15 cellular contexts compared by ENCODE assay signal in genomic region chr13:30752201-30752797, GRCh38. TPM values are rescaled to one million over a fixed set of nuclear protein-coding genes. Genes with fewer than 3 reads are reported as not detected.
DNase-seq lines count a peak whose midpoint lies in the region; ATAC-seq and TF ChIP-seq lines count a peak whose summit lies in the region.
"Had no signal": no experiment of that assay in that cellular context is flagged by ENCODE, and none has a peak within 500 bp of the region (broad histone marks: within the 10 kb centered on the region; RNA-seq: fewer than 3 reads in every experiment).

No MANE protein-coding gene starts in this region.

- peaks cover 4% of the 10 kb centered on the region for H3K27me3 Mint-ChIP-seq in neural progenitor cell (ENCODE audit: insufficient read depth, low read depth)
- no peaks in the 10 kb centered on the region for H3K27me3 Mint-ChIP-seq in activated T-helper 17 cell treated with anti-CD3 and anti-CD28 coated beads, Interleukin-2, amount 50 U/mL, for 72 hours
- H3K27me3 Mint-ChIP-seq: CD4-positive, alpha-beta T cell had no signal

- H3K4me3 ChIP-seq in fibroblast of lung (replicated peaks in 1 of 4; ENCODE audit: control extremely low read depth in 1 of 4, insufficient read depth in 1 of 4, low read depth in 3 of 4, low read length in 4 of 4) (no peak overlapping the region), neural progenitor cell (no peak overlapping the region), sigmoid colon (no peak overlapping the region)
- H3K4me3 ChIP-seq: colonic mucosa had no signal

- no peak overlapping the region for H3K4me3 Mint-ChIP-seq in neural progenitor cell
- H3K4me3 Mint-ChIP-seq in activated T-helper 17 cell treated with anti-CD3 and anti-CD28 coated beads, Interleukin-2, amount 50 U/mL, for 72 hours, result no peak overlapping the region
- H3K4me3 Mint-ChIP-seq: activated T-cell treated with anti-CD3 and anti-CD28 coated beads, Interleukin-2, amount 50 U/mL, for 4 hours; CD4-positive, alpha-beta T cell; WTC11 had no signal

- H3K36me3 Mint-ChIP-seq in neural progenitor cell, result no peaks in the 10 kb centered on the region
- peaks cover 70% of the 10 kb centered on the region for H3K36me3 Mint-ChIP-seq in activated T-helper 17 cell treated with anti-CD3 and anti-CD28 coated beads, Interleukin-2, amount 50 U/mL, for 72 hours (ENCODE audit: low read depth)
- H3K36me3 Mint-ChIP-seq: WTC11 had no signal

- H3K9me3 ChIP-seq in fibroblast of lung (ENCODE audit: control insufficient read depth, insufficient read depth, low read depth, low read length), result no peaks in the 10 kb centered on the region
- H3K9me3 ChIP-seq in neural progenitor cell (ENCODE audit: low read depth), result no peaks in the 10 kb centered on the region
- no peaks in the 10 kb centered on the region for H3K9me3 ChIP-seq in sigmoid colon
- H3K9me3 ChIP-seq: colonic mucosa had no signal

- no peak for TF ChIP-seq CTCF in fibroblast of lung (conservative IDR thresholded peaks at IDR 0.05 in 1 of 2, IDR thresholded peaks at IDR 0.05 in 1 of 2; ENCODE audit: low read depth in 1 of 2, low read length in 2 of 2)
- no peak for TF ChIP-seq CTCF in neural progenitor cell (IDR thresholded peaks at IDR 0.05)
- TF ChIP-seq CTCF in omental fat pad (IDR thresholded peaks at IDR 0.05), result no peak
- TF ChIP-seq CTCF in sigmoid colon (IDR thresholded peaks at IDR 0.05), result no peak

- peaks cover 10% of the 10 kb centered on the region for H3K27me3 ChIP-seq in fibroblast of lung (ENCODE audit: control insufficient read depth, insufficient read depth, low read length)
- no peaks in the 10 kb centered on the region for H3K27me3 ChIP-seq in neural progenitor cell
- peaks cover 0 to 4% (median 0%) of the 10 kb centered on the region in 3 donors for H3K27me3 ChIP-seq in sigmoid colon
- H3K27me3 ChIP-seq: colonic mucosa had no signal

- no peaks in the 10 kb centered on the region for H3K36me3 ChIP-seq in fibroblast of lung (ENCODE audit: control insufficient read depth, insufficient read depth, low read length)
- H3K36me3 ChIP-seq in neural progenitor cell, result no peaks in the 10 kb centered on the region
- no peaks in the 10 kb centered on the region for H3K36me3 ChIP-seq in sigmoid colon
- H3K36me3 ChIP-seq: colonic mucosa had no signal

- 85 to 89% methylated on average over 11 of the region's 11 CpGs for WGBS in sigmoid colon, 2 donors

- H3K9ac ChIP-seq in fibroblast of lung (ENCODE audit: insufficient read depth, low read length), result no peak overlapping the region
- no peak overlapping the region for H3K9ac ChIP-seq in neural progenitor cell

- TF ChIP-seq POLR2A in sigmoid colon (IDR thresholded peaks at IDR 0.05), result no peak

- peak; percentile 35 for DNase-seq in GM03348 (ENCODE audit: low spot score)
- DNase-seq in NCI-H524 treated with DMSO at 0.1 percent for 48 hours (lab: John Stamatoyannopoulos, UW), result peak; percentile 86
- peak; percentile 28 to 81 for DNase-seq in fibroblast of lung (ENCODE audit: low read depth in 2 of 2)
- DNase-seq in neural progenitor cell (ENCODE audit: low spot score), result no peak
- no peak for DNase-seq in omental fat pad (ENCODE audit: low spot score)
- DNase-seq in sigmoid colon, result no peak
- DNase-seq: activated T-cell treated with anti-CD3 and anti-CD28 coated beads, Interleukin-2, amount 50 U/mL, for 4 hours; CD4-positive, alpha-beta T cell; colonic mucosa; NCI-H1694; RPMI8226; stimulated activated CD4-positive, alpha-beta T cell treated with anti-CD3 and anti-CD28 coated beads, Interleukin-1b, Interleukin-23, amount 100 ng/mL, for 48 hours had no signal

- no peaks in the 10 kb centered on the region for H3F3A ChIP-seq in neural progenitor cell (ENCODE audit: low read depth)

- no peak overlapping the region for H3K27ac ChIP-seq in fibroblast of lung (ENCODE audit: insufficient read depth, low read length)
- no peak overlapping the region for H3K27ac ChIP-seq in neural progenitor cell
- H3K27ac ChIP-seq in sigmoid colon, result no peak overlapping the region
- H3K27ac ChIP-seq: colonic mucosa had no signal

- intact Hi-C loops in sigmoid colon (cut with DNase I), result no loop called here

- no peak for ATAC-seq in activated T-helper 17 cell treated with anti-CD3 and anti-CD28 coated beads, Interleukin-2, amount 50 U/mL, for 72 hours (replicated peaks)
- ATAC-seq in omental fat pad (ENCODE audit: low FRiP score) (no peak), HG03135 (IDR thresholded peaks at IDR 0.05; ENCODE audit: unreplicated experiment) (no peak)
- ATAC-seq: WTC11 had no signal

- peaks cover 12% of the 10 kb centered on the region for H3K4me1 Mint-ChIP-seq in neural progenitor cell
- H3K4me1 Mint-ChIP-seq in activated T-helper 17 cell treated with anti-CD3 and anti-CD28 coated beads, Interleukin-2, amount 50 U/mL, for 72 hours, result peaks cover 16% of the 10 kb centered on the region

- H2AFZ ChIP-seq in fibroblast of lung (ENCODE audit: low read length) (no peak overlapping the region), neural progenitor cell (replicated peaks) (no peak overlapping the region)

- no peak for TF ChIP-seq EP300 in sigmoid colon (IDR thresholded peaks at IDR 0.05)

- H4K20me1 ChIP-seq in fibroblast of lung (ENCODE audit: control insufficient read depth, extremely low read depth, insufficient read depth, low read length), result no peaks in the 10 kb centered on the region
- no peaks in the 10 kb centered on the region for H4K20me1 ChIP-seq in neural progenitor cell (ENCODE audit: low read depth)

- H3K4me1 ChIP-seq in fibroblast of lung (ENCODE audit: control insufficient read depth, extremely low read depth, insufficient read depth, low read length) (no peaks in the 10 kb centered on the region), neural progenitor cell (peaks cover 6% of the 10 kb centered on the region), sigmoid colon (no peaks in the 10 kb centered on the region)
- H3K4me1 ChIP-seq: colonic mucosa had no signal

- no peak overlapping the region for H3K4me2 ChIP-seq in fibroblast of lung (ENCODE audit: extremely low read depth, insufficient read depth, low read length)
- no peak overlapping the region for H3K4me2 ChIP-seq in neural progenitor cell

- peaks cover 5% of the 10 kb centered on the region for H3K9me3 Mint-ChIP-seq in neural progenitor cell
- H3K9me3 Mint-ChIP-seq in activated T-helper 17 cell treated with anti-CD3 and anti-CD28 coated beads, Interleukin-2, amount 50 U/mL, for 72 hours, result peaks cover 5% of the 10 kb centered on the region
- H3K9me3 Mint-ChIP-seq: activated T-cell treated with anti-CD3 and anti-CD28 coated beads, Interleukin-2, amount 50 U/mL, for 4 hours; CD4-positive, alpha-beta T cell; WTC11 had no signal

- H3K79me2 ChIP-seq in fibroblast of lung (ENCODE audit: control insufficient read depth, insufficient read depth, low read length) (no peaks in the 10 kb centered on the region), neural progenitor cell (ENCODE audit: low read depth) (no peaks in the 10 kb centered on the region)

- H3K27ac Mint-ChIP-seq in neural progenitor cell, result peak overlapping the region; percentile 72
- no peak overlapping the region for H3K27ac Mint-ChIP-seq in activated T-helper 17 cell treated with anti-CD3 and anti-CD28 coated beads, Interleukin-2, amount 50 U/mL, for 72 hours
- H3K27ac Mint-ChIP-seq: WTC11 had no signal

RNA-seq across cellular contexts. Expression of gene ALOX5AP, which starts 17.0 kb away (rescaled TPM):
- total RNA-seq in fibroblast of lung (0.17 TPM in 1 of 2 replicates, not detected in the other), neural progenitor cell (ENCODE audit: low replicate concordance) (not detected in 2 replicates), omental fat pad (100 to 1,000 TPM in 1 of 4 donors, 10 to 100 TPM in 3; 45.0 to 109 (median 58.8) TPM), sigmoid colon (10 to 100 TPM; 11.6 to 24.8 (median 21.6) TPM)
- polyA plus RNA-seq in fibroblast of lung (0.25 and 0.36 TPM in 2 replicates), sigmoid colon (10 to 100 TPM; 13.2 to 65.0 (median 25.6) TPM)
- 0.25 TPM in 1 of 2 replicates, not detected in the other for polyA plus RNA-seq in fibroblast of lung (2012)
- polyA minus RNA-seq in fibroblast of lung (ENCODE audit: low replicate concordance), result not detected in 2 replicates
- total RNA-seq in activated T-helper 17 cell treated with anti-CD3 and anti-CD28 coated beads, Interleukin-2, amount 50 U/mL, for 72 hours, result 10 to 100 TPM; 33.7 to 62.5 TPM
- total RNA-seq: WTC11 had no signal

Comparison
In these comparisons a context has a peak if more than half of its experiments do, and no peak if none do; other contexts are left out.
1. DNase-seq: peak in GM03348 (single experiment), NCI-H524 treated with DMSO at 0.1 percent for 48 hours (single experiment) and fibroblast of lung (2 of 2); none in neural progenitor cell (single experiment), omental fat pad (single experiment) and sigmoid colon (single experiment).
2. RNA of gene ALOX5AP, which starts 17.0 kb away (total RNA-seq): 45.0 to 109 TPM in omental fat pad, 33.7 to 62.5 TPM in activated T-helper 17 cell treated with anti-CD3 and anti-CD28 coated beads, Interleukin-2, amount 50 U/mL, for 72 hours and 11.6 to 24.8 TPM in sigmoid colon; 0.17 TPM in fibroblast of lung and not detected in neural progenitor cell; every median in the first group is over 10 times any median in the second.